Comparison of ENCODE assay signal across 8 cellular contexts in genomic region chr3:15345608-15346137, GRCh38. TPM values are rescaled to one million over a fixed set of nuclear protein-coding genes. Genes with fewer than 3 reads are reported as not detected.
A peak's percentile ranks its signal among the peaks of the same experiment; 100 is the strongest.
DNase-seq lines count a peak whose midpoint lies in the region; ATAC-seq, FAIRE-seq and TF ChIP-seq lines count a peak whose summit lies in the region.

No MANE protein-coding gene starts in this region.

- H3K9me3 ChIP-seq in DND-41 (ENCODE audit: insufficient read depth, low read length, severe bottlenecking), result no peaks in the 10 kb centered on the region
- H3K9me3 ChIP-seq in Peyer's patch, result no peaks in the 10 kb centered on the region
- no peaks in the 10 kb centered on the region for H3K9me3 ChIP-seq in hepatocyte (ENCODE audit: low read depth)

- H3K36me3 ChIP-seq in DND-41 (ENCODE audit: insufficient read depth, low read length) (no peaks in the 10 kb centered on the region), Peyer's patch (no peaks in the 10 kb centered on the region), hepatocyte (replicated peaks; ENCODE audit: insufficient read depth, low read depth) (no peaks in the 10 kb centered on the region)

- H3K9me2 ChIP-seq in hepatocyte (replicated peaks; ENCODE audit: insufficient read depth), result no peaks in the 10 kb centered on the region

- ATAC-seq in DND-41 (ENCODE audit: insufficient read depth, low read depth) (peak; percentile 89), HG03025 (IDR thresholded peaks at IDR 0.05; ENCODE audit: low FRiP score, unreplicated experiment) (peak; percentile 91)

- 69 to 72% methylated on average over 4 of the region's 4 CpGs for WGBS in lower leg skin, 2 donors
- WGBS in hepatocyte (ENCODE audit: low lambda C conversion rate, missing lambda C conversion rate), result 95% methylated on average over 4 of the region's 4 CpGs

- H3K4me1 ChIP-seq in DND-41 (ENCODE audit: insufficient read depth, low read length), result peaks cover 29% of the 10 kb centered on the region
- H3K4me1 ChIP-seq in Peyer's patch, result peaks cover 0 to 9% (median 0%) of the 10 kb centered on the region in 4 donors
- no peaks in the 10 kb centered on the region for H3K4me1 ChIP-seq in hepatocyte (ENCODE audit: insufficient read depth)

- intact Hi-C loops in dorsolateral prefrontal cortex (cut with DNase I) (no loop called here), lower leg skin (cut with DNase I; ENCODE audit: low total_unique reads) (no loop called here)

- H3K4me3 ChIP-seq in DND-41 (ENCODE audit: low read depth in 1 of 2, low read length in 2 of 2), result no peak overlapping the region
- no peak overlapping the region for H3K4me3 ChIP-seq in Peyer's patch
- H3K4me3 ChIP-seq in dorsolateral prefrontal cortex, result no peak overlapping the region
- no peak overlapping the region for H3K4me3 ChIP-seq in lower leg skin (ENCODE audit: low read depth, poor library complexity, severe bottlenecking)
- no peak overlapping the region for H3K4me3 ChIP-seq in hepatocyte

- H4K20me1 ChIP-seq in DND-41 (ENCODE audit: insufficient read depth, low read length) (no peaks in the 10 kb centered on the region), hepatocyte (ENCODE audit: insufficient read depth, poor library complexity, severe bottlenecking) (no peaks in the 10 kb centered on the region)

- H3K27me3 ChIP-seq in DND-41 (ENCODE audit: insufficient read depth, low read length, poor library complexity) (no peaks in the 10 kb centered on the region), Peyer's patch (no peaks in the 10 kb centered on the region), dorsolateral prefrontal cortex (no peaks in the 10 kb centered on the region), hepatocyte (no peaks in the 10 kb centered on the region)

- peak; percentile 95 for FAIRE-seq in GM19239 (lab: Jason Lieb, UNC)

- no peak overlapping the region for H2AFZ ChIP-seq in DND-41 (ENCODE audit: low read depth, low read length)
- H2AFZ ChIP-seq in hepatocyte, result no peak overlapping the region

- DNase-seq in DND-41, result peak; percentile 63
- peak; percentile 35 for DNase-seq in GM19239 (ENCODE audit: insufficient read length, low spot score)
- peak in 2 of 3 donors; percentile 75 for DNase-seq in Peyer's patch
- DNase-seq in hippocampal formation (lab: John Stamatoyannopoulos, UW), result no peak
- no peak for DNase-seq in dorsolateral prefrontal cortex
- no peak for DNase-seq in lower leg skin (ENCODE audit: low spot score in 2 of 2)
- DNase-seq in hepatocyte (ENCODE audit: low spot score), result no peak

- no peak overlapping the region for H3K9ac ChIP-seq in DND-41 (ENCODE audit: low read depth, low read length)

- TF ChIP-seq CTCF in DND-41 (IDR thresholded peaks at IDR 0.05; ENCODE audit: borderline replicate concordance, extremely low read depth, low read length, poor library complexity, severe bottlenecking) (no peak), Peyer's patch (IDR thresholded peaks at IDR 0.05) (no peak), dorsolateral prefrontal cortex (IDR thresholded peaks at IDR 0.05 in 54 of 56, conservative IDR thresholded peaks at IDR 0.05 in 2 of 56; ENCODE audit: low read depth in 1 of 56, partially characterized antibody in 56 of 56) (no peak), lower leg skin (IDR thresholded peaks at IDR 0.05) (no peak), hepatocyte (IDR thresholded peaks at IDR 0.05; ENCODE audit: poor library complexity) (no peak)

- TF ChIP-seq POLR2A in Peyer's patch (IDR thresholded peaks at IDR 0.05) (no peak), lower leg skin (IDR thresholded peaks at IDR 0.05) (no peak)

- no peak overlapping the region for H3K4me2 ChIP-seq in DND-41 (ENCODE audit: insufficient read depth, low read length)
- H3K4me2 ChIP-seq in hepatocyte, result no peak overlapping the region

- H3K27ac ChIP-seq in DND-41 (ENCODE audit: low read length) (no peak overlapping the region), Peyer's patch (peak overlapping the region in 3 of 4 donors; percentile 8 to 74 (median 71)), dorsolateral prefrontal cortex (no peak overlapping the region), hepatocyte (no peak overlapping the region)

- no peaks in the 10 kb centered on the region for H3K79me2 ChIP-seq in DND-41 (ENCODE audit: insufficient read depth, low read length)
- H3K79me2 ChIP-seq in hepatocyte, result no peaks in the 10 kb centered on the region

RNA-seq across cellular contexts. Expression of gene SH3BP5, which starts 13.3 kb away (rescaled TPM):
- total RNA-seq in Peyer's patch (10 to 100 TPM; 12.8 to 64.4 (median 16.0) TPM), dorsolateral prefrontal cortex (100 to 1,000 TPM in 1 of 120 experiments, 10 to 100 TPM in 119; 30.2 to 111 (median 66.8) TPM), lower leg skin (10 to 100 TPM; 10.7 to 30.3 (median 18.5) TPM), hepatocyte (16.3 and 19.9 TPM in 2 replicates)
- polyA plus RNA-seq in hepatocyte, result 15.9 and 17.0 TPM in 2 replicates

Comparison
In these comparisons a context has a peak if more than half of its experiments do, and no peak if none do; other contexts are left out.
1. DNase-seq: peak in DND-41 (single experiment), GM19239 (single experiment) and Peyer's patch (2 of 3); none in hippocampal formation (0 of 2), dorsolateral prefrontal cortex (0 of 10), lower leg skin (0 of 2) and hepatocyte (single experiment).
2. H3K27ac ChIP-seq: peak in Peyer's patch (3 of 4); none in DND-41 (single experiment), dorsolateral prefrontal cortex (0 of 59) and hepatocyte (single experiment).